32 cellular contexts compared by ENCODE assay signal in genomic region chr15:84869510-84869909, GRCh38. TPM values are rescaled to one million over a fixed set of nuclear protein-coding genes. Genes with fewer than 3 reads are reported as not detected.
"Had no signal": no experiment of that assay in that cellular context is flagged by ENCODE, and none has a peak within 500 bp of the region (broad histone marks: within the 10 kb centered on the region; RNA-seq: fewer than 3 reads in every experiment).

No MANE protein-coding gene starts in this region.

- H3K27ac ChIP-seq: hepatocyte, left ventricle myocardium inferior, parathyroid adenoma, skin epidermis, suprapubic skin, tibial artery, uterus had no signal

- H3K4me1 Mint-ChIP-seq: naive B cell, neural crest cell had no signal

- H3K27me3 Mint-ChIP-seq: progenitor cell of endocrine pancreas; stimulated activated naive CD8-positive, alpha-beta T cell treated with anti-CD3 and anti-CD28 coated beads, Interleukin-15, Interleukin-2, amounts not matched to agents 100 ng/mL and 50 ng/mL, for 24 hours; type B pancreatic cell had no signal

- H3K36me3 ChIP-seq: suprapubic skin, uterus had no signal

- H3K9ac ChIP-seq: parathyroid adenoma had no signal

- ATAC-seq: sciatic nerve had no signal

- H3K4me1 ChIP-seq: parathyroid adenoma, suprapubic skin, uterus had no signal

- DNase-seq: islet precursor cell; left ventricle myocardium inferior; mesendoderm; naive B cell; occipital lobe; stimulated activated CD4-positive, alpha-beta T cell treated with anti-CD3 and anti-CD28 coated beads, Interleukin-12 subunit alpha, Interleukin-12 subunit beta, amount 100 ng/mL, for 4 hours; stimulated activated CD4-positive, alpha-beta T cell treated with anti-CD3 and anti-CD28 coated beads, Interleukin-15, amount 100 ng/mL, for 24 hours; stimulated activated CD4-positive, alpha-beta T cell treated with anti-CD3 and anti-CD28 coated beads, Interleukin-2, amount 100 ng/mL, for 24 hours; stimulated activated CD4-positive, alpha-beta T cell treated with anti-CD3 and anti-CD28 coated beads, Interleukin-4, amount 100 ng/mL, for 1 hour; stimulated activated naive CD4-positive, alpha-beta T cell; tibial artery; uterus had no signal

- H3K27ac Mint-ChIP-seq: mesothelial cell of epicardium; nephron; progenitor cell of endocrine pancreas; stimulated activated naive CD8-positive, alpha-beta T cell treated with anti-CD3 and anti-CD28 coated beads, Interleukin-15, Interleukin-2, amounts not matched to agents 100 ng/mL and 50 ng/mL, for 24 hours; type B pancreatic cell had no signal

- H3K36me3 Mint-ChIP-seq: naive B cell had no signal

- H3K9me3 ChIP-seq: left ventricle myocardium inferior, right atrium auricular region, suprapubic skin, thoracic aorta, tibial artery, uterus had no signal

- H3K4me3 ChIP-seq: hepatocyte, left ventricle myocardium inferior, lung, right atrium auricular region, skin epidermis, suprapubic skin, thoracic aorta, tibial artery, uterus had no signal

- H3K4me3 Mint-ChIP-seq: mesothelial cell of epicardium; naive B cell; nephron; neural crest cell; stimulated activated naive CD8-positive, alpha-beta T cell treated with anti-CD3 and anti-CD28 coated beads, Interleukin-15, Interleukin-2, amounts not matched to agents 100 ng/mL and 50 ng/mL, for 24 hours; type B pancreatic cell had no signal

- H3K4me2 ChIP-seq: hepatocyte had no signal

- H3K27me3 ChIP-seq: hepatocyte, right atrium auricular region, suprapubic skin, tibial artery, uterus had no signal

RNA-seq across cellular contexts. Expression of gene SLC28A1, which starts 15.0 kb away (rescaled TPM):
- total RNA-seq: lower leg skin, mononuclear cell, neural crest cell, occipital lobe, osteocyte, progenitor cell of endocrine pancreas, pulmonary artery endothelial cell, subcutaneous adipose tissue, suprapubic skin, ureter had no signal
- polyA plus RNA-seq: lung had no signal
